In genomic region chr19:38683393-38684077, GRCh38 we compare ENCODE assay signal across 8 cellular contexts. TPM values are rescaled to one million over a fixed set of nuclear protein-coding genes. Genes with fewer than 3 reads are reported as not detected.
DNase-seq lines count a peak whose midpoint lies in the region; ATAC-seq and TF ChIP-seq lines count a peak whose summit lies in the region.

No MANE protein-coding gene starts in this region.

- no TSS peak for BruUV-seq in PC-3 (replicated peaks; lab: Mats Ljungman, UMichigan)

- H3K27me3 ChIP-seq in PC-3 (ENCODE audit: low read length) (no peaks in the 10 kb centered on the region), uterus (no peaks in the 10 kb centered on the region)

- H3K36me3 Mint-ChIP-seq in activated T-helper 2 cell treated with anti-CD3 and anti-CD28 coated beads, Interferon-gamma antibody, Interleukin-2, Interleukin-4, amounts not matched to agents 10 μg/mL and 5 μg/mL and 100 μg/mL, durations not matched to agents 14 hours and 24 hours and 36 hours (ENCODE audit: low read depth), result peaks cover 49% of the 10 kb centered on the region

- H3K4me1 Mint-ChIP-seq in activated T-helper 2 cell treated with anti-CD3 and anti-CD28 coated beads, Interferon-gamma antibody, Interleukin-2, Interleukin-4, amounts not matched to agents 10 μg/mL and 5 μg/mL and 100 μg/mL, durations not matched to agents 14 hours and 24 hours and 36 hours (ENCODE audit: low read depth), result peaks cover 84% of the 10 kb centered on the region

- TF ChIP-seq CTCF in PC-3 (conservative IDR thresholded peaks at IDR 0.05; ENCODE audit: low read depth, low read length), result no peak
- no peak for TF ChIP-seq CTCF in fibroblast of villous mesenchyme (IDR thresholded peaks at IDR 0.05; ENCODE audit: insufficient read depth, low read depth, low read length)
- no peak for TF ChIP-seq CTCF in omental fat pad (IDR thresholded peaks at IDR 0.05)
- no peak for TF ChIP-seq CTCF in uterus (IDR thresholded peaks at IDR 0.05)

- H3K9me2 ChIP-seq in PC-3 (replicated peaks; ENCODE audit: low read length), result no peaks in the 10 kb centered on the region

- peak overlapping the region; percentile 79 for H3K27ac Mint-ChIP-seq in activated T-helper 2 cell treated with anti-CD3 and anti-CD28 coated beads, Interferon-gamma antibody, Interleukin-2, Interleukin-4, amounts not matched to agents 10 μg/mL and 5 μg/mL and 100 μg/mL, durations not matched to agents 14 hours and 24 hours and 36 hours

- H3K4me2 ChIP-seq in PC-3 (ENCODE audit: low read length), result peak overlapping the region; percentile 83

- H3K9ac ChIP-seq in PC-3 (ENCODE audit: low read length), result peak overlapping the region; percentile 98

- H3K4me3 Mint-ChIP-seq in activated T-helper 2 cell treated with anti-CD3 and anti-CD28 coated beads, Interferon-gamma antibody, Interleukin-2, Interleukin-4, amounts not matched to agents 10 μg/mL and 5 μg/mL and 100 μg/mL, durations not matched to agents 14 hours and 24 hours and 36 hours (ENCODE audit: low read depth), result no peak overlapping the region

- intact Hi-C loops in PC-3 (cut with micrococcal nuclease) (loop anchor here (1.0 to 5.0 kb wide), 2 partner anchors 17 to 36 kb away; partner anchors contain the start of gene ACTN4), uterus (cut with DNase I; ENCODE audit: low total_unique reads) (no loop called here)
- intact Hi-C loops in activated T-helper 2 cell treated with anti-CD3 and anti-CD28 coated beads, Interferon-gamma antibody, Interleukin-2, Interleukin-4, amounts not matched to agents 10 μg/mL and 5 μg/mL and 100 μg/mL, durations not matched to agents 14 hours and 24 hours and 36 hours (cut with micrococcal nuclease), result no loop called here

- H3K27ac ChIP-seq in PC-3 (ENCODE audit: low read length) (peak overlapping the region; percentile 100), uterus (peak overlapping the region; percentile 95 to 100)

- no peaks in the 10 kb centered on the region for H3K27me3 Mint-ChIP-seq in activated T-helper 2 cell treated with anti-CD3 and anti-CD28 coated beads, Interferon-gamma antibody, Interleukin-2, Interleukin-4, amounts not matched to agents 10 μg/mL and 5 μg/mL and 100 μg/mL, durations not matched to agents 14 hours and 24 hours and 36 hours (ENCODE audit: low read depth)

- no peak overlapping the region for H2AFZ ChIP-seq in PC-3 (ENCODE audit: low read length)

- CTCF ChIA-PET in PC-3 (lab: Charles Lee), result no interaction called here

- H3K4me1 ChIP-seq in PC-3 (ENCODE audit: insufficient read depth, low read length), result peaks cover 68% of the 10 kb centered on the region
- peaks cover 21 to 43% of the 10 kb centered on the region in 2 donors for H3K4me1 ChIP-seq in uterus

- H3K4me3 ChIP-seq in PC-3 (ENCODE audit: low read length) (peak overlapping the region; percentile 42; the same call in 1 of the 2 replicates), fibroblast of villous mesenchyme (ENCODE audit: low read depth, low read length) (no peak overlapping the region), uterus (no peak overlapping the region)

- H3K79me2 ChIP-seq in PC-3 (ENCODE audit: low read length), result peaks cover 85% of the 10 kb centered on the region

- DNase-seq in NCI-H748 (lab: John Stamatoyannopoulos, UW; ENCODE audit: unreplicated experiment) (peak; percentile 25), NCI-H748 treated with DMSO at 0.1 percent for 48 hours (lab: John Stamatoyannopoulos, UW) (no peak), PC-3 (peak; percentile 96), fibroblast of villous mesenchyme (ENCODE audit: low read depth) (peak; percentile 84), omental fat pad (ENCODE audit: low spot score) (peak; percentile 64), uterus (peak; percentile 72 to 83)
- no peak for DNase-seq in activated T-helper 2 cell treated with anti-CD3 and anti-CD28 coated beads, Interferon-gamma antibody, Interleukin-2, Interleukin-4, amounts not matched to agents 10 μg/mL and 5 μg/mL and 100 μg/mL, durations not matched to agents 14 hours and 24 hours and 36 hours (ENCODE audit: low spot score)

- TF ChIP-seq POLR2A in uterus (IDR thresholded peaks at IDR 0.05), result no peak

- H4K20me1 ChIP-seq in PC-3 (ENCODE audit: low read length), result no peaks in the 10 kb centered on the region

- ATAC-seq in PC-3 (peak; percentile 64), omental fat pad (ENCODE audit: low FRiP score) (peak; percentile 75), GM21528 (IDR thresholded peaks at IDR 0.05; ENCODE audit: low FRiP score, unreplicated experiment) (no peak)

- H3K9me3 Mint-ChIP-seq in activated T-helper 2 cell treated with anti-CD3 and anti-CD28 coated beads, Interferon-gamma antibody, Interleukin-2, Interleukin-4, amounts not matched to agents 10 μg/mL and 5 μg/mL and 100 μg/mL, durations not matched to agents 14 hours and 24 hours and 36 hours, result peaks cover 7% of the 10 kb centered on the region

- POLR2A ChIA-PET in PC-3 (lab: Charles Lee; ENCODE audit: unreplicated experiment), result interaction anchor here (0.5 to 1.4 kb wide), 4 partner anchors 33 to 361 kb away, joined by 3 to 13 read pairs (median 4); partner anchors contain the start of gene ACTN4

- H3K36me3 ChIP-seq in PC-3 (ENCODE audit: low read depth, low read length) (peaks cover 49% of the 10 kb centered on the region), uterus (no peaks in the 10 kb centered on the region)

- peaks cover 6% of the 10 kb centered on the region for H3F3A ChIP-seq in PC-3 (ENCODE audit: low read length, unreplicated experiment)

- H3K9me3 ChIP-seq in PC-3 (ENCODE audit: low read length), result no peaks in the 10 kb centered on the region
- H3K9me3 ChIP-seq in uterus, result no peaks in the 10 kb centered on the region

RNA-seq across cellular contexts. Expression of gene ACTN4, which starts 36.1 kb away (rescaled TPM):
- total RNA-seq in PC-3 (2014; rRNA removed) (382 and 397 TPM in 2 replicates), fibroblast of villous mesenchyme (333 and 456 TPM in 2 replicates), omental fat pad (100 to 1,000 TPM; 290 to 517 (median 367) TPM), uterus (100 to 1,000 TPM; 259 to 844 (median 429) TPM)
- 329 and 334 TPM in 2 replicates for total RNA-seq in activated T-helper 2 cell treated with anti-CD3 and anti-CD28 coated beads, Interferon-gamma antibody, Interleukin-2, Interleukin-4, amounts not matched to agents 10 μg/mL and 5 μg/mL and 100 μg/mL, durations not matched to agents 14 hours and 24 hours and 36 hours

Comparison
In these comparisons a context has a peak if more than half of its experiments do, and no peak if none do; other contexts are left out.
1. DNase-seq: peak in NCI-H748 (single experiment), PC-3 (single experiment), fibroblast of villous mesenchyme (single experiment), omental fat pad (single experiment) and uterus (2 of 2); none in NCI-H748 treated with DMSO at 0.1 percent for 48 hours (single experiment) and activated T-helper 2 cell treated with anti-CD3 and anti-CD28 coated beads, Interferon-gamma antibody, Interleukin-2, Interleukin-4, amounts not matched to agents 10 μg/mL and 5 μg/mL and 100 μg/mL, durations not matched to agents 14 hours and 24 hours and 36 hours (single experiment).